8 cellular contexts compared by ENCODE assay signal in the genomic region with DNA sequence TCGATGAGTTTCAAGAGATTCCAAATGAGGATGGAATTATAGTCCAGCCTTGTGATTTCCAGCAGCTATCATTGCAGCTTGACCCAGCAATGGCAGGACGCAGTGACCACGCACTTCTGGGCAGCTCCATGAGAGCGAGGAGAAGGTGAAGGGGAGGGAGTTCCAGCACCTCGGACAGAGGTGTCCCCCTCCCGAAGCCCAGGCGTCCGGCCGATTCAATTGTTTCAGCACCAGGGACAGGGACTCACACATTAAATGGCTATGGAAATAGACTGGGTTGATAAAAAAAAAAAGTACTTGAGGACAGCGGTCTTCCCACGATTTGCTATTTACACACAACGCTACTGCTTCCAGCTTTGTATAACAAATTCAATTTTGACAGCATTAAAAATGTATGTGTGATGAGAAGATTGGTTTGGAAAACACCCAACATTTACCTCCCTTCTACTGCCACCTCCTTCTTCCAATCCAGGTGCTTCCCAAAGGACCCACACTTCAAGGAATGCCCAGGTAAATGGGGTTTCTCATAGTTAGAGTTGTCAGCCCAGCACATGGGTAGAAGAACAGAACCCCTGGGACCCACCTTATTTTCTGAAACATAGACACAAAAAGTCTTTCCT.
A peak's percentile ranks its signal among the peaks of the same experiment; 100 is the strongest.
DNase-seq lines count a peak whose midpoint lies in the region; ATAC-seq and TF ChIP-seq lines count a peak whose summit lies in the region.

No MANE protein-coding gene starts in this region.

- no peak for ATAC-seq in body of pancreas
- ATAC-seq in left colon, result peak; percentile 46
- ATAC-seq in activated T-helper 17 cell treated with anti-CD3 and anti-CD28 coated beads, Interleukin-2, amount 50 U/mL, for 72 hours (replicated peaks), result no peak

- H3K27ac ChIP-seq in body of pancreas, result no peak overlapping the region

- H3K27me3 Mint-ChIP-seq in type B pancreatic cell, result peaks cover 70% of the 10 kb centered on the region
- H3K27me3 Mint-ChIP-seq in activated T-helper 17 cell treated with anti-CD3 and anti-CD28 coated beads, Interleukin-2, amount 50 U/mL, for 72 hours, result peaks cover 53% of the 10 kb centered on the region

- no peak for TF ChIP-seq POLR2A in body of pancreas (IDR thresholded peaks at IDR 0.05)

- intact Hi-C loops in body of pancreas (cut with DNase I), result no loop called here
- intact Hi-C loops in left colon (cut with DNase I, micrococcal nuclease), result no loop called here

- no peaks in the 10 kb centered on the region for H3K4me1 Mint-ChIP-seq in type B pancreatic cell (ENCODE audit: unreplicated experiment)
- H3K4me1 Mint-ChIP-seq in activated T-helper 17 cell treated with anti-CD3 and anti-CD28 coated beads, Interleukin-2, amount 50 U/mL, for 72 hours, result peaks cover 5% of the 10 kb centered on the region

- H3K4me1 ChIP-seq in body of pancreas, result no peaks in the 10 kb centered on the region

- H3K27me3 ChIP-seq in body of pancreas, result peaks cover 0 to 6% of the 10 kb centered on the region in 2 donors

- peak; percentile 75 for DNase-seq in ELR (ENCODE audit: low read depth)
- DNase-seq in NCI-H1048 (lab: John Stamatoyannopoulos, UW), result peak; percentile 79
- DNase-seq in body of pancreas, result peak; percentile 30 to 65 (median 56)
- DNase-seq in left colon, result peak; percentile 29 to 39
- DNase-seq in type B pancreatic cell (ENCODE audit: extremely low spot score, unreplicated experiment), result peak; percentile 87
- no peak for DNase-seq in activated effector memory CD4-positive, alpha-beta T cell treated with anti-CD3 and anti-CD28 coated beads, Interleukin-2, amount 50 U/mL, for 16 hours
- no peak for DNase-seq in DMS153 (lab: John Stamatoyannopoulos, UW)

- TF ChIP-seq CTCF in body of pancreas (IDR thresholded peaks at IDR 0.05), result no peak
- TF ChIP-seq CTCF in type B pancreatic cell (conservative IDR thresholded peaks at IDR 0.05), result no peak

- H3K4me3 Mint-ChIP-seq in type B pancreatic cell, result no peak overlapping the region
- no peak overlapping the region for H3K4me3 Mint-ChIP-seq in activated T-helper 17 cell treated with anti-CD3 and anti-CD28 coated beads, Interleukin-2, amount 50 U/mL, for 72 hours

- no peak overlapping the region for H3K27ac Mint-ChIP-seq in type B pancreatic cell
- no peak overlapping the region for H3K27ac Mint-ChIP-seq in activated T-helper 17 cell treated with anti-CD3 and anti-CD28 coated beads, Interleukin-2, amount 50 U/mL, for 72 hours

- H3K4me3 ChIP-seq in body of pancreas, result no peak overlapping the region

- WGBS in body of pancreas, 2 donors, result 5 to 9% methylated on average over 11 to 12 of the region's 12 CpGs

- H3K9me3 ChIP-seq in body of pancreas, result no peaks in the 10 kb centered on the region

- H3K9me3 Mint-ChIP-seq in type B pancreatic cell, result no peaks in the 10 kb centered on the region
- no peaks in the 10 kb centered on the region for H3K9me3 Mint-ChIP-seq in activated T-helper 17 cell treated with anti-CD3 and anti-CD28 coated beads, Interleukin-2, amount 50 U/mL, for 72 hours

- no peaks in the 10 kb centered on the region for H3K36me3 ChIP-seq in body of pancreas (replicated peaks in 1 of 2; ENCODE audit: insufficient read depth in 1 of 2, low read depth in 2 of 2)

- H3K36me3 Mint-ChIP-seq in type B pancreatic cell, result no peaks in the 10 kb centered on the region
- H3K36me3 Mint-ChIP-seq in activated T-helper 17 cell treated with anti-CD3 and anti-CD28 coated beads, Interleukin-2, amount 50 U/mL, for 72 hours (ENCODE audit: low read depth), result no peaks in the 10 kb centered on the region

Comparison
In these comparisons a context has a peak if more than half of its experiments do, and no peak if none do; other contexts are left out.
1. DNase-seq: peak in ELR (single experiment), NCI-H1048 (single experiment), body of pancreas (4 of 4), left colon (2 of 2) and type B pancreatic cell (single experiment); none in activated effector memory CD4-positive, alpha-beta T cell treated with anti-CD3 and anti-CD28 coated beads, Interleukin-2, amount 50 U/mL, for 16 hours (single experiment) and DMS153 (single experiment).